27 cellular contexts compared by ENCODE assay signal in genomic region chr9:2299843-2300205, GRCh38.
A peak's percentile ranks its signal among the peaks of the same experiment; 100 is the strongest.
DNase-seq lines count a peak whose midpoint lies in the region; ATAC-seq and TF ChIP-seq lines count a peak whose summit lies in the region.
"Had no signal": no experiment of that assay in that cellular context is flagged by ENCODE, and none has a peak within 500 bp of the region (broad histone marks: within the 10 kb centered on the region; RNA-seq: fewer than 3 reads in every experiment).

No MANE protein-coding gene starts in this region.

- H3K27me3 ChIP-seq in endocrine pancreas (ENCODE audit: control insufficient read depth, insufficient read depth, low read length) = no peaks in the 10 kb centered on the region
- H3K27me3 ChIP-seq: BE2C, thyroid gland had no signal

- peak; percentile 46 for DNase-seq in NCI-H146 (lab: John Stamatoyannopoulos, UW)
- DNase-seq in NCI-H146 treated with DMSO at 0.1 percent for 48 hours (lab: John Stamatoyannopoulos, UW; ENCODE audit: unreplicated experiment) = no peak
- peak; percentile 84 for DNase-seq in NCI-H1694 treated with DMSO at 0.1 percent for 48 hours (lab: John Stamatoyannopoulos, UW)
- no peak for DNase-seq in progenitor cell of endocrine pancreas (ENCODE audit: low spot score, unreplicated experiment)
- DNase-seq in immature natural killer cell = no peak
- DNase-seq: activated CD4-positive, alpha-beta memory T cell treated with anti-CD3 and anti-CD28 coated beads, Interleukin-2, amount 10 ng/mL, durations not matched to agents 7 days and 5 days; activated CD4-positive, CD25-positive, alpha-beta regulatory T cell treated with anti-CD3 and anti-CD28 coated beads, Interleukin-2, amount 50 U/mL, for 72 hours; activated CD8-positive, alpha-beta memory T cell treated with anti-CD3 and anti-CD28 coated beads, Interleukin-2, amount 50 U/mL, for 48 hours; activated naive CD4-positive, alpha-beta T cell treated with anti-CD3 and anti-CD28 coated beads, Interleukin-2, amount 50 U/mL, for 16 hours; anterior cingulate cortex; BE2C; cortex of kidney; effector memory CD8-positive, alpha-beta T cell; foreskin melanocyte; GF-D8; Kasumi-1; MV-4-11; naive thymus-derived CD8-positive, alpha-beta T cell; RPMI8226; T-helper 1 cell; thyroid gland had no signal

- ATAC-seq in GM21529 (IDR thresholded peaks at IDR 0.05; ENCODE audit: unreplicated experiment) (no peak), HG03108 (IDR thresholded peaks at IDR 0.05; ENCODE audit: unreplicated experiment) (no peak)
- ATAC-seq: activated T-helper 17 cell treated with anti-CD3 and anti-CD28 coated beads, Interleukin-2, amount 50 U/mL, for 72 hours; effector memory CD8-positive, alpha-beta T cell; HepG2; naive thymus-derived CD8-positive, alpha-beta T cell had no signal

- H3K27ac Mint-ChIP-seq in progenitor cell of endocrine pancreas (peak overlapping the region; percentile 91), immature natural killer cell (no peak overlapping the region)
- H3K27ac Mint-ChIP-seq: activated CD4-positive, alpha-beta memory T cell treated with anti-CD3 and anti-CD28 coated beads, Interleukin-2, amount 10 ng/mL, durations not matched to agents 7 days and 5 days; activated T-helper 17 cell treated with anti-CD3 and anti-CD28 coated beads, Interleukin-2, amount 50 U/mL, for 72 hours; effector memory CD8-positive, alpha-beta T cell; stimulated activated naive CD8-positive, alpha-beta T cell treated with anti-CD3 and anti-CD28 coated beads, Interleukin-15, Interleukin-2, amounts not matched to agents 100 ng/mL and 50 ng/mL, for 24 hours had no signal

- peaks cover 2% of the 10 kb centered on the region for H3K36me3 Mint-ChIP-seq in progenitor cell of endocrine pancreas (ENCODE audit: insufficient read depth)
- no peaks in the 10 kb centered on the region for H3K36me3 Mint-ChIP-seq in immature natural killer cell
- H3K36me3 Mint-ChIP-seq: naive thymus-derived CD8-positive, alpha-beta T cell had no signal

- H3K27me3 Mint-ChIP-seq in progenitor cell of endocrine pancreas (peaks cover 3% of the 10 kb centered on the region), immature natural killer cell (ENCODE audit: low read depth in 3 of 3) (peaks cover 0 to 13% (median 8%) of the 10 kb centered on the region in 3 donors)

- no peak overlapping the region for H3K4me3 ChIP-seq in endocrine pancreas (ENCODE audit: control insufficient read depth, insufficient read depth, low read length)
- H3K4me3 ChIP-seq: thyroid gland had no signal

- peak overlapping the region; percentile 19 for H3K9ac ChIP-seq in endocrine pancreas (ENCODE audit: control insufficient read depth, insufficient read depth, low read length)

- H3K36me3 ChIP-seq in endocrine pancreas (ENCODE audit: control insufficient read depth, insufficient read depth, low read length) = no peaks in the 10 kb centered on the region
- H3K36me3 ChIP-seq: BE2C, thyroid gland had no signal

- peaks cover 27% of the 10 kb centered on the region for H3K4me1 ChIP-seq in endocrine pancreas (ENCODE audit: control insufficient read depth, insufficient read depth, low read length)
- H3K4me1 ChIP-seq: BE2C, thyroid gland had no signal

- H3K9me3 ChIP-seq in endocrine pancreas (ENCODE audit: control insufficient read depth, low read length) = no peaks in the 10 kb centered on the region
- H3K9me3 ChIP-seq: thyroid gland had no signal

- H3K9me3 Mint-ChIP-seq in progenitor cell of endocrine pancreas (ENCODE audit: low read depth) = peaks cover 7% of the 10 kb centered on the region
- no peaks in the 10 kb centered on the region for H3K9me3 Mint-ChIP-seq in immature natural killer cell
- H3K9me3 Mint-ChIP-seq: naive thymus-derived CD8-positive, alpha-beta T cell; stimulated activated naive CD8-positive, alpha-beta T cell treated with anti-CD3 and anti-CD28 coated beads, Interleukin-15, Interleukin-2, amounts not matched to agents 100 ng/mL and 50 ng/mL, for 24 hours had no signal

- H3K4me3 Mint-ChIP-seq in progenitor cell of endocrine pancreas (ENCODE audit: low read depth) (no peak overlapping the region), immature natural killer cell (no peak overlapping the region)
- H3K4me3 Mint-ChIP-seq: activated CD4-positive, alpha-beta memory T cell treated with anti-CD3 and anti-CD28 coated beads, Interleukin-2, amount 10 ng/mL, durations not matched to agents 7 days and 5 days; activated T-helper 17 cell treated with anti-CD3 and anti-CD28 coated beads, Interleukin-2, amount 50 U/mL, for 72 hours; effector memory CD8-positive, alpha-beta T cell; naive thymus-derived CD8-positive, alpha-beta T cell; stimulated activated naive CD8-positive, alpha-beta T cell treated with anti-CD3 and anti-CD28 coated beads, Interleukin-15, Interleukin-2, amounts not matched to agents 100 ng/mL and 50 ng/mL, for 24 hours had no signal

- TF ChIP-seq CTCF in progenitor cell of endocrine pancreas (IDR thresholded peaks at IDR 0.05; ENCODE audit: unreplicated experiment) = no peak

- H3K4me1 Mint-ChIP-seq in progenitor cell of endocrine pancreas (ENCODE audit: low read depth) (peaks cover 19% of the 10 kb centered on the region), immature natural killer cell (no peaks in the 10 kb centered on the region)
- H3K4me1 Mint-ChIP-seq: activated CD4-positive, alpha-beta memory T cell treated with anti-CD3 and anti-CD28 coated beads, Interleukin-2, amount 10 ng/mL, durations not matched to agents 7 days and 5 days; activated T-helper 17 cell treated with anti-CD3 and anti-CD28 coated beads, Interleukin-2, amount 50 U/mL, for 72 hours; naive thymus-derived CD8-positive, alpha-beta T cell had no signal

Comparison
In these comparisons a context has a peak if more than half of its experiments do, and no peak if none do; other contexts are left out.
1. DNase-seq: peak in NCI-H146 (single experiment) and NCI-H1694 treated with DMSO at 0.1 percent for 48 hours (single experiment); none in NCI-H146 treated with DMSO at 0.1 percent for 48 hours (single experiment), progenitor cell of endocrine pancreas (single experiment) and immature natural killer cell (0 of 3).